ENCODE assay signal across 29 cellular contexts in the genomic region with DNA sequence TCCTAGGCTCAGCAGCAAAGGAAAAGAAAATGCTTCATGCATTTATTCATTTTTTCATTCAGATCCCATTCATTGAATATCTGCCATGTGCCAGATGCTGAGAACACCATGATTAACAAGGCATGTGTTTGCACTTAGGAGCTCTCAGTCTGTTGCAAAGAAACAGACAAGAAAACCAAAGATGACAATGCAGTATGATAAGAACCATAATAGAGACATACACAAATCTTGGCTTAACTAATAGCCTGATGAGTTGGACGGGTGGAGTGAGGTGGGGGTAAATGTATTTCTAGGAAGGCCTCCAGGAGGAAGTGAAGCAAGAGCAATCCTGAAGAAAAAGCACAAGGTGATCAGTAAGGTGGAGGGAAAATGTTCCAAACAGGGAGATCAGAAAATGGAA.
"Had no signal": no experiment of that assay in that cellular context is flagged by ENCODE, and none has a peak within 500 bp of the region (broad histone marks: within the 10 kb centered on the region; RNA-seq: fewer than 3 reads in every experiment).

No MANE protein-coding gene starts in this region.

- H3K4me3 ChIP-seq: coronary artery, dorsolateral prefrontal cortex, ovary, right lobe of liver, testis had no signal

- H3K4me1 Mint-ChIP-seq: activated CD8-positive, alpha-beta memory T cell treated with anti-CD3 and anti-CD28 coated beads, Interleukin-2, amount 10 ng/mL, durations not matched to agents 7 days and 5 days; naive B cell; nephron progenitor cell; T-helper 17 cell; WTC11 had no signal

- DNase-seq: activated CD4-positive, alpha-beta T cell treated with anti-CD3 and anti-CD28 coated beads for 1 hour; activated CD4-positive, alpha-beta T cell treated with anti-CD3 and anti-CD28 coated beads, Interleukin-2, amount 50 U/mL, for 1 hour; activated CD8-positive, alpha-beta memory T cell treated with anti-CD3 and anti-CD28 coated beads, Interleukin-2, amount 10 ng/mL, durations not matched to agents 7 days and 5 days; activated CD8-positive, alpha-beta T cell treated with anti-CD3 and anti-CD28 coated beads for 36 hours; activated naive CD4-positive, alpha-beta T cell; activated T-cell treated with anti-CD3 and anti-CD28 coated beads, Interleukin-2, amount 50 U/mL, for 48 hours; aorta; dorsolateral prefrontal cortex; effector memory CD4-positive, alpha-beta T cell; kidney; left colon; mammary epithelial cell; naive B cell; nephron progenitor cell; ovary; right lobe of liver; stimulated activated CD4-positive, alpha-beta T cell treated with anti-CD3 and anti-CD28 coated beads, Interleukin-2, amount 100 ng/mL, for 48 hours; stimulated activated naive CD8-positive, alpha-beta T cell treated with anti-CD3 and anti-CD28 coated beads, Interleukin-15, Interleukin-2, amounts not matched to agents 100 U/mL and 50 U/mL, for 24 hours; T-helper 17 cell; T1000; testis; trophoblast cell had no signal

- H3K4me3 Mint-ChIP-seq: activated CD8-positive, alpha-beta memory T cell treated with anti-CD3 and anti-CD28 coated beads, Interleukin-2, amount 10 ng/mL, durations not matched to agents 7 days and 5 days; activated CD8-positive, alpha-beta T cell treated with anti-CD3 and anti-CD28 coated beads for 36 hours; brain; naive B cell; nephron progenitor cell; T-helper 17 cell; WTC11 had no signal

- ATAC-seq: activated CD8-positive, alpha-beta memory T cell treated with anti-CD3 and anti-CD28 coated beads, Interleukin-2, amount 10 ng/mL, durations not matched to agents 7 days and 5 days; activated CD8-positive, alpha-beta T cell treated with anti-CD3 and anti-CD28 coated beads for 36 hours; activated naive CD4-positive, alpha-beta T cell treated with anti-CD3 and anti-CD28 coated beads, Interleukin-2, amount 50 U/mL, for 72 hours; left colon; right lobe of liver; stimulated activated naive CD8-positive, alpha-beta T cell treated with anti-CD3 and anti-CD28 coated beads, Interleukin-15, Interleukin-2, amounts not matched to agents 100 U/mL and 50 U/mL, for 24 hours; T-helper 17 cell; WTC11 had no signal

- H3K36me3 Mint-ChIP-seq: activated CD8-positive, alpha-beta memory T cell treated with anti-CD3 and anti-CD28 coated beads, Interleukin-2, amount 10 ng/mL, durations not matched to agents 7 days and 5 days; activated naive CD4-positive, alpha-beta T cell treated with anti-CD3 and anti-CD28 coated beads, Interleukin-2, amount 50 U/mL, for 72 hours; brain; naive B cell had no signal

- H3K9me3 ChIP-seq: neutrophil, ovary, right lobe of liver, testis had no signal

- H3K27ac ChIP-seq: coronary artery, dorsolateral prefrontal cortex, neutrophil, ovary, right lobe of liver, testis had no signal

- H3K27ac Mint-ChIP-seq: activated CD8-positive, alpha-beta memory T cell treated with anti-CD3 and anti-CD28 coated beads, Interleukin-2, amount 10 ng/mL, durations not matched to agents 7 days and 5 days; activated CD8-positive, alpha-beta T cell treated with anti-CD3 and anti-CD28 coated beads for 36 hours; activated naive CD4-positive, alpha-beta T cell treated with anti-CD3 and anti-CD28 coated beads, Interleukin-2, amount 50 U/mL, for 72 hours; activated T-helper 2 cell treated with anti-CD3 and anti-CD28 coated beads, Interferon-gamma antibody, Interleukin-2, Interleukin-4, amounts not matched to agents 10 μg/mL and 5 μg/mL and 100 μg/mL, durations not matched to agents 14 hours and 24 hours and 36 hours; brain; naive B cell; nephron progenitor cell; progenitor cell of endocrine pancreas; T-helper 17 cell; WTC11 had no signal

- H3K27me3 ChIP-seq: dorsolateral prefrontal cortex, neutrophil, ovary, right lobe of liver, testis had no signal

- H3K27me3 Mint-ChIP-seq: activated CD8-positive, alpha-beta memory T cell treated with anti-CD3 and anti-CD28 coated beads, Interleukin-2, amount 10 ng/mL, durations not matched to agents 7 days and 5 days; activated CD8-positive, alpha-beta T cell treated with anti-CD3 and anti-CD28 coated beads for 36 hours; brain; naive B cell; progenitor cell of endocrine pancreas; T-helper 17 cell had no signal

- H3K9me3 Mint-ChIP-seq: activated CD8-positive, alpha-beta T cell treated with anti-CD3 and anti-CD28 coated beads for 36 hours; activated naive CD4-positive, alpha-beta T cell treated with anti-CD3 and anti-CD28 coated beads, Interleukin-2, amount 50 U/mL, for 72 hours; activated T-helper 2 cell treated with anti-CD3 and anti-CD28 coated beads, Interferon-gamma antibody, Interleukin-2, Interleukin-4, amounts not matched to agents 10 μg/mL and 5 μg/mL and 100 μg/mL, durations not matched to agents 14 hours and 24 hours and 36 hours; brain; nephron progenitor cell had no signal

- H3K36me3 ChIP-seq: neutrophil, ovary, right lobe of liver had no signal

- H3K4me1 ChIP-seq: right lobe of liver, testis had no signal
